Comparison of ENCODE assay signal across 15 cellular contexts in the genomic region with DNA sequence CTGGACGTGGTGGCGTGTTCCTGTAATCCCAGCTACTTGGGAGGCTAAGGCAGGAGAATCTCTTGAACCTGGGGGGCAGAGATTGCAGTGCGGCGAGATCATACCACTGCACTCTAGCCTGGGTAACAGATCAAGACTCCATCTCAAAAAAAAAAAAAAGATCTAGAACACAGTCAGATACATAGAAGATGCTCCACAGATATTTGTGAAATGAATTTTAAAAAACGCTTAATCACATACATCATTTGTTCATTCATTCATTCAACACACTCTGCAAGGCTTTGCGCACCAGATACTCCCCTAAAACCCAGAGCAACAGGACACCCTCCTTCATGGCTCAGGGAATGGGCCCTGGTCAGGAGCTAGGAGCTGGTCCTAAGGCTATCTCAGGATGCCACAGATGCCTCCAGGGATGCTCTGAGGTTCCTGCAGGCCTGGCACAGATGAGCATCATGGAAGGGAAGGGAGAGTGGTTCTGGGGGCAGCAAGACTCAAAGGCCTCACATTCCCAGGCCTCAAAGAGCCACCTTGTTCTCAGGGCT. TPM values are rescaled to one million over a fixed set of nuclear protein-coding genes. Genes with fewer than 3 reads are reported as not detected.
A peak's percentile ranks its signal among the peaks of the same experiment; 100 is the strongest.
DNase-seq lines count a peak whose midpoint lies in the region; ATAC-seq, FAIRE-seq and TF ChIP-seq lines count a peak whose summit lies in the region.
"Had no signal": no experiment of that assay in that cellular context is flagged by ENCODE, and none has a peak within 500 bp of the region (broad histone marks: within the 10 kb centered on the region; RNA-seq: fewer than 3 reads in every experiment).

No MANE protein-coding gene starts in this region.

- H3K4me1 ChIP-seq in GM23248 (ENCODE audit: insufficient read depth) (peaks cover 86% of the 10 kb centered on the region), K562 (replicated peaks in 1 of 2; ENCODE audit: control insufficient read depth in 2 of 2, insufficient read depth in 2 of 2, low read length in 2 of 2) (peaks cover 51 to 64% of the 10 kb centered on the region in 2 experiments), lower lobe of right lung (peaks cover 85% of the 10 kb centered on the region), smooth muscle cell (ENCODE audit: low read depth) (peaks cover 35% of the 10 kb centered on the region)

- H3K79me2 ChIP-seq in GM23248 (ENCODE audit: insufficient read depth) (peaks cover 82% of the 10 kb centered on the region), K562 (ENCODE audit: control insufficient read depth, insufficient read depth, low read length) (peaks cover 83% of the 10 kb centered on the region), smooth muscle cell (ENCODE audit: low read depth) (peaks cover 63% of the 10 kb centered on the region)

- H3K36me3 Mint-ChIP-seq in activated T-cell treated with anti-CD3 and anti-CD28 coated beads, Interleukin-2, amount 50 U/mL, for 24 hours (ENCODE audit: low read depth) = no peaks in the 10 kb centered on the region

- no peaks in the 10 kb centered on the region for H3K9me2 ChIP-seq in GM23248 (ENCODE audit: insufficient read depth)

- no peak overlapping the region for H3K4me3 Mint-ChIP-seq in activated T-cell treated with anti-CD3 and anti-CD28 coated beads, Interleukin-2, amount 50 U/mL, for 24 hours

- POLR2A ChIA-PET in K562 (lab: Yijun Ruan, JAX) = interaction anchor here (1.1 to 1.4 kb wide), 2 partner anchors 10 to 24 kb away, joined by 3 to 4 read pairs; no protein-coding TSS in a partner anchor

- in situ Hi-C loops in GM23248 (cut with MboI) (no loop called here), K562 (cut with MboI) (no loop called here)

- H3F3A ChIP-seq in GM23248 (ENCODE audit: insufficient read depth) = peaks cover 78% of the 10 kb centered on the region
- peaks cover 4% of the 10 kb centered on the region for H3F3A ChIP-seq in smooth muscle cell (ENCODE audit: low read depth)

- DNase-seq in GM23248 (no peak), K562 (ENCODE audit: extremely low read depth in 1 of 4, low spot score in 3 of 4) (no peak), lower lobe of right lung (no peak), smooth muscle cell (lab: John Stamatoyannopoulos, UW; ENCODE audit: unreplicated experiment) (no peak), EL (no peak), caudate nucleus (lab: John Stamatoyannopoulos, UW) (no peak), KG1 (lab: John Stamatoyannopoulos, UW) (no peak)
- no peak for DNase-seq in activated T-cell treated with anti-CD3 and anti-CD28 coated beads, Interleukin-2, amount 50 U/mL, for 24 hours
- DNase-seq: activated T-cell treated with anti-CD3 and anti-CD28 coated beads, Interleukin-2, amount 50 U/mL, for 48 hours; C1 segment of cervical spinal cord; NCI-H1092; NCI-H526 treated with DMSO at 0.1 percent for 48 hours; nucleus accumbens; SIG-M5 had no signal

- TF ChIP-seq CTCF in K562 (IDR thresholded peaks at IDR 0.05 in 2 of 3, conservative IDR thresholded peaks at IDR 0.05 in 1 of 3; ENCODE audit: insufficient read depth in 2 of 3, low read depth in 1 of 3, low read length in 3 of 3) (no peak), lower lobe of right lung (IDR thresholded peaks at IDR 0.05) (no peak), smooth muscle cell (IDR thresholded peaks at IDR 0.05; ENCODE audit: borderline replicate concordance, insufficient read depth, poor library complexity, severe bottlenecking) (no peak)

- ATAC-seq in K562 (no peak), lower lobe of right lung (no peak)

- H3K4me3 ChIP-seq in GM23248 (no peak overlapping the region), K562 (no peak overlapping the region), lower lobe of right lung (no peak overlapping the region), smooth muscle cell (no peak overlapping the region)

- intact Hi-C loops in K562 (cut with micrococcal nuclease) (no loop called here), lower lobe of right lung (cut with DNase I) (no loop called here)

- H2AFZ ChIP-seq in GM23248 = no peak overlapping the region
- H2AFZ ChIP-seq in K562 (ENCODE audit: low read depth, low read length) = no peak overlapping the region
- H2AFZ ChIP-seq in smooth muscle cell (ENCODE audit: low read depth) = no peak overlapping the region

- H3K9me3 Mint-ChIP-seq in activated T-cell treated with anti-CD3 and anti-CD28 coated beads, Interleukin-2, amount 50 U/mL, for 24 hours = no peaks in the 10 kb centered on the region

- no peak overlapping the region for H3K27ac Mint-ChIP-seq in activated T-cell treated with anti-CD3 and anti-CD28 coated beads, Interleukin-2, amount 50 U/mL, for 24 hours

- H3K9me1 ChIP-seq in K562 (ENCODE audit: control insufficient read depth, insufficient read depth, low read length) = no peaks in the 10 kb centered on the region

- H3K4me2 ChIP-seq in GM23248 (ENCODE audit: unreplicated experiment) (peak overlapping the region; percentile 60), K562 (ENCODE audit: insufficient read depth, low read length) (no peak overlapping the region), smooth muscle cell (no peak overlapping the region)

- no peaks in the 10 kb centered on the region for H3K27me3 ChIP-seq in GM23248 (replicated peaks; ENCODE audit: insufficient read depth)
- no peaks in the 10 kb centered on the region for H3K27me3 ChIP-seq in K562 (ENCODE audit: control insufficient read depth in 2 of 2, insufficient read depth in 2 of 2, low read length in 2 of 2)
- no peaks in the 10 kb centered on the region for H3K27me3 ChIP-seq in lower lobe of right lung (ENCODE audit: low read depth)
- H3K27me3 ChIP-seq in smooth muscle cell (ENCODE audit: low read depth) = no peaks in the 10 kb centered on the region

- BruUV-seq in K562 (replicated peaks; lab: Mats Ljungman, UMichigan) = no TSS peak

- H3K9ac ChIP-seq in GM23248 = peak overlapping the region; percentile 100
- H3K9ac ChIP-seq in K562 (ENCODE audit: insufficient read depth in 1 of 2, low read depth in 2 of 2, low read length in 2 of 2) = peak overlapping the region in 1 of 2 experiments; percentile 86; a peak in 2 of 4 replicates
- H3K9ac ChIP-seq in smooth muscle cell (ENCODE audit: low read depth) = no peak overlapping the region

- H3K27ac ChIP-seq in GM23248 = peak overlapping the region; percentile 100
- H3K27ac ChIP-seq in K562 (ENCODE audit: extremely low read depth, low read depth, low read length) = peak overlapping the region; percentile 11; the same call in 2 of the 3 replicates
- H3K27ac ChIP-seq in lower lobe of right lung = peak overlapping the region; percentile 86
- peak overlapping the region; percentile 96 for H3K27ac ChIP-seq in smooth muscle cell (ENCODE audit: low read depth)
- no peak overlapping the region for H3K27ac ChIP-seq in caudate nucleus (ENCODE audit: low read depth, low read length)

- no peak for TF ChIP-seq RAD21 in K562 (CRISPR knock-in tag; conservative IDR thresholded peaks at IDR 0.05 in 1 of 2, IDR thresholded peaks at IDR 0.05 in 1 of 2)

- H3K9me3 ChIP-seq in GM23248 (ENCODE audit: low read depth) (no peaks in the 10 kb centered on the region), K562 (replicated peaks; ENCODE audit: control insufficient read depth, insufficient read depth, low read depth, low read length) (no peaks in the 10 kb centered on the region), lower lobe of right lung (no peaks in the 10 kb centered on the region), smooth muscle cell (replicated peaks; ENCODE audit: low read depth) (no peaks in the 10 kb centered on the region)

- H3K36me3 ChIP-seq in GM23248 (ENCODE audit: low read depth) = no peaks in the 10 kb centered on the region; the same call in 1 of the 2 replicates
- H3K36me3 ChIP-seq in K562 (ENCODE audit: control insufficient read depth, insufficient read depth, low read length) = peaks cover 51% of the 10 kb centered on the region
- H3K36me3 ChIP-seq in lower lobe of right lung = no peaks in the 10 kb centered on the region
- no peaks in the 10 kb centered on the region for H3K36me3 ChIP-seq in smooth muscle cell (ENCODE audit: low read depth)

- no peak for FAIRE-seq in K562 (lab: Jason Lieb, UNC)

- H3K4me1 Mint-ChIP-seq in activated T-cell treated with anti-CD3 and anti-CD28 coated beads, Interleukin-2, amount 50 U/mL, for 24 hours (ENCODE audit: low read depth) = peaks cover 11% of the 10 kb centered on the region

- H3K27me3 Mint-ChIP-seq in activated T-cell treated with anti-CD3 and anti-CD28 coated beads, Interleukin-2, amount 50 U/mL, for 24 hours = peaks cover 4% of the 10 kb centered on the region

- CTCF ChIA-PET in K562 (lab: Yijun Ruan, JAX; ENCODE audit: low intra/inter-chr PET ratio) = no interaction called here

- no peak for TF ChIP-seq EP300 in K562 (IDR thresholded peaks at IDR 0.05; ENCODE audit: low read length)

- WGBS in GM23248 (ENCODE audit: low coverage in 1 of 2, low lambda C conversion rate in 2 of 2, missing lambda C conversion rate in 2 of 2), 2 experiments = 89% methylated on average over 6 of the region's 6 CpGs
- 85% methylated on average over 6 of the region's 6 CpGs for WGBS in K562 (ENCODE audit: insufficient coverage, low coverage, missing lambda C conversion rate)
- 88% methylated on average over 6 of the region's 6 CpGs for WGBS in smooth muscle cell (ENCODE audit: low lambda C conversion rate)

- H4K20me1 ChIP-seq in GM23248 (ENCODE audit: insufficient read depth) (no peaks in the 10 kb centered on the region), K562 (replicated peaks; ENCODE audit: control insufficient read depth, insufficient read depth, low read length) (peaks cover 8% of the 10 kb centered on the region; the same call in 1 of the 2 replicates), smooth muscle cell (ENCODE audit: low read depth) (peaks cover 49% of the 10 kb centered on the region)

- TF ChIP-seq POLR2A in K562 (conservative IDR thresholded peaks at IDR 0.05) = no peak

RNA-seq across cellular contexts. Expression of a gene that starts 6.4 kb away (rescaled TPM):
- total RNA-seq in GM23248 (2014; rRNA removed; shearing (Covaris generic)) = 407 and 458 TPM in 2 replicates
- polyA plus RNA-seq in GM23248 (2016; fragmentation: Nextera tagmentation; extraction: Ambion mirVana) (123 and 126 TPM in 2 replicates), K562 (2011; rRNA removed) (9.9 and 20.6 TPM in 2 replicates), K562 (2014; fragmentation: Illumina TruSeq; extraction: Trizol) (30.9 and 52.3 TPM in 2 replicates), K562 (2014; fragmentation: Nextera tagmentation; extraction: Ambion mirVana) (under 1 TPM; 0.14 to 0.86 TPM), K562 (2014; rRNA removed) (29.9 and 34.2 TPM in 2 replicates), smooth muscle cell (46.7 and 55.4 TPM in 2 replicates)
- total RNA-seq in K562 (2011; cell fraction: chromatin; rRNA removed; ENCODE audit: low replicate concordance) = 232 and 574 TPM in 2 replicates
- 235 and 282 TPM in 2 replicates for total RNA-seq in K562 (2011; cell fraction: nucleolus; rRNA removed)
- total RNA-seq in K562 (2011; cell fraction: nucleoplasm; rRNA removed) = 178 and 183 TPM in 2 replicates
- total RNA-seq in K562 (2014; rRNA removed) (21.0 and 31.3 TPM in 2 replicates), K562 (2014; rRNA removed; fragmentation: Illumina TruSeq; extraction: Trizol) (11.4 and 15.7 TPM in 2 replicates), K562 (2015; rRNA removed; fragmentation: Illumina TruSeq; extraction: Trizol) (13.7 and 17.1 TPM in 2 replicates), K562 (2021) (139 and 160 TPM in 2 replicates), lower lobe of right lung (216 TPM), smooth muscle cell (26.4 and 40.7 TPM in 2 replicates)
- 14.0 and 24.0 TPM in 2 replicates for polyA plus RNA-seq in K562 (2011; cell fraction: cytosol; rRNA removed)
- polyA plus RNA-seq in K562 (2011; cell fraction: nucleus; rRNA removed) = 101 and 113 TPM in 2 replicates
- 55.2 and 134 TPM in 2 replicates for polyA plus RNA-seq in K562 (2012)
- polyA minus RNA-seq in K562 (2011; rRNA and poly(A)+ RNA removed) = 23.2 and 36.8 TPM in 2 replicates
- polyA minus RNA-seq in K562 (2011; cell fraction: cytosol; rRNA and poly(A)+ RNA removed) = 58.5 and 103 TPM in 2 replicates
- polyA minus RNA-seq in K562 (2011; cell fraction: nucleus; rRNA and poly(A)+ RNA removed) = 67.2 and 102 TPM in 2 replicates

RNA-seq across cellular contexts. Expression of a gene that starts 46.1 kb away (rescaled TPM):
- total RNA-seq in GM23248 (2014; rRNA removed; shearing (Covaris generic)) = not detected in 2 replicates
- polyA plus RNA-seq in GM23248 (2016; fragmentation: Nextera tagmentation; extraction: Ambion mirVana) = not detected in 2 replicates
- total RNA-seq in K562 (2011; cell fraction: chromatin; rRNA removed; ENCODE audit: low replicate concordance) = not detected in 2 replicates
- not detected in 2 replicates for total RNA-seq in K562 (2011; cell fraction: nucleolus; rRNA removed)
- total RNA-seq in K562 (2011; cell fraction: nucleoplasm; rRNA removed) = not detected in 2 replicates
- not detected in 2 replicates for total RNA-seq in K562 (2014; rRNA removed)
- total RNA-seq in K562 (2014; rRNA removed; fragmentation: Illumina TruSeq; extraction: Trizol) = not detected in 2 replicates
- not detected in 2 replicates for total RNA-seq in K562 (2015; rRNA removed; fragmentation: Illumina TruSeq; extraction: Trizol)
- 3.1 and 3.8 TPM in 2 replicates for total RNA-seq in K562 (2021)
- not detected in 2 replicates for polyA plus RNA-seq in K562 (2011; rRNA removed)
- not detected in 2 replicates for polyA plus RNA-seq in K562 (2011; cell fraction: cytosol; rRNA removed)
- polyA plus RNA-seq in K562 (2011; cell fraction: nucleus; rRNA removed) = not detected in 2 replicates
- polyA plus RNA-seq in K562 (2012) = not detected in 2 replicates
- polyA plus RNA-seq in K562 (2014; fragmentation: Illumina TruSeq; extraction: Trizol) = not detected in 2 replicates
- polyA plus RNA-seq in K562 (2014; fragmentation: Nextera tagmentation; extraction: Ambion mirVana) = not detected
- not detected in 2 replicates for polyA plus RNA-seq in K562 (2014; rRNA removed)
- polyA minus RNA-seq in K562 (2011; rRNA and poly(A)+ RNA removed) = not detected in 2 replicates
- polyA minus RNA-seq in K562 (2011; cell fraction: cytosol; rRNA and poly(A)+ RNA removed) = not detected in 2 replicates
- not detected in 2 replicates for polyA minus RNA-seq in K562 (2011; cell fraction: nucleus; rRNA and poly(A)+ RNA removed)
- not detected for total RNA-seq in lower lobe of right lung
- total RNA-seq in smooth muscle cell = not detected in 2 replicates
- polyA plus RNA-seq in smooth muscle cell = not detected in 2 replicates
- total RNA-seq: ureter had no signal
